26 cellular contexts compared by ENCODE assay signal in the genomic region with DNA sequence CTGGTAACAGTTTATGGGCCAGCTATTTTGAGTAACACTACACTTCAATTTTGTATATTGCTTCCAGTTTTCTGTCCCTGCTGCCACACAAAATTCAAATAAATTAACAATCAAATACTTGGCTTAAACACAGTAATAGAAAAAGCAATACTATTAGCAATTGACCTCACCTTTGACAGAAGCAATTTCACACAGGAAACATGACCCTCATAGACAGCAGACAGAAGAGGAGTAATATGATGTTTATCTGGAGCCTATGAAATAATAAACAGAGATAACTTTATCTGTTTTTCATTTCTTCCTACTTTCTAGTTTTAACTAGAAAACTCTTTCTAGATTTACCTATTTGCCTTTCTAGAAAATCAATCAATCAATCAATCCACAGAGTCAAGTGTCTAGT.
"Had no signal": no experiment of that assay in that cellular context is flagged by ENCODE, and none has a peak within 500 bp of the region (broad histone marks: within the 10 kb centered on the region; RNA-seq: fewer than 3 reads in every experiment).

No MANE protein-coding gene starts in this region.

- H3K4me1 Mint-ChIP-seq: neural progenitor cell had no signal

- H3K27me3 Mint-ChIP-seq: naive thymus-derived CD8-positive, alpha-beta T cell; stimulated activated memory B cell treated with anti-CD40 and anti-IgM and Interleukin-4, amounts not matched to agents 10 μg/mL and 1 μg/mL and 100 μg/mL, for 72 hours; stimulated activated naive CD8-positive, alpha-beta T cell treated with anti-CD3 and anti-CD28 coated beads, Interleukin-15, amount 100 ng/mL, for 72 hours had no signal

- H3K4me1 ChIP-seq: gastroesophageal sphincter, neural progenitor cell, prostate gland, right lobe of liver, testis, upper lobe of right lung had no signal

- H3K4me3 Mint-ChIP-seq: naive thymus-derived CD8-positive, alpha-beta T cell; neural progenitor cell; stimulated activated memory B cell treated with anti-CD40 and anti-IgM and Interleukin-4, amounts not matched to agents 10 μg/mL and 1 μg/mL and 100 μg/mL, for 72 hours; stimulated activated naive CD8-positive, alpha-beta T cell treated with anti-CD3 and anti-CD28 coated beads, Interleukin-15, amount 100 ng/mL, for 72 hours had no signal

- H3K9me3 ChIP-seq: esophagus muscularis mucosa, gastroesophageal sphincter, prostate gland, right lobe of liver, spleen, testis, tibial nerve, upper lobe of right lung, vagina had no signal

- DNase-seq: effector memory CD4-positive, alpha-beta T cell; glutamatergic neuron; left colon; left ventricle myocardium superior; mesendoderm; naive thymus-derived CD8-positive, alpha-beta T cell; occipital lobe; retina; right lobe of liver; spleen; stimulated activated CD4-positive, alpha-beta T cell treated with anti-CD3 and anti-CD28 coated beads, Interleukin-15, amount 100 ng/mL, for 24 hours; stimulated activated CD4-positive, alpha-beta T cell treated with anti-CD3 and anti-CD28 coated beads, Interleukin-1b, Interleukin-23, amount 100 ng/mL, for 48 hours; stimulated activated CD4-positive, alpha-beta T cell treated with anti-CD3 and anti-CD28 coated beads, Interleukin-4, amount 100 ng/mL, for 24 hours; stimulated activated naive CD8-positive, alpha-beta T cell treated with anti-CD3 and anti-CD28 coated beads, Interleukin-15, amount 100 ng/mL, for 72 hours; testis; upper lobe of right lung had no signal

- H3K4me3 ChIP-seq: esophagus muscularis mucosa, gastroesophageal sphincter, lung, neural progenitor cell, prostate gland, right lobe of liver, spleen, testis, tibial nerve, upper lobe of right lung, vagina had no signal

- H3K36me3 ChIP-seq: neural progenitor cell, prostate gland had no signal

- ATAC-seq: gastroesophageal sphincter; left colon; naive thymus-derived CD8-positive, alpha-beta T cell; stimulated activated memory B cell treated with anti-CD40 and anti-IgM and Interleukin-4, amounts not matched to agents 10 μg/mL and 1 μg/mL and 100 μg/mL, for 72 hours; stimulated activated naive CD8-positive, alpha-beta T cell treated with anti-CD3 and anti-CD28 coated beads, Interleukin-15, amount 100 ng/mL, for 72 hours had no signal

- H3K27ac ChIP-seq: epithelial cell of prostate, esophagus muscularis mucosa, gastroesophageal sphincter, neural progenitor cell, parathyroid adenoma, prostate gland, right lobe of liver, spleen, testis, tibial nerve, upper lobe of right lung, vagina had no signal

- H3K27me3 ChIP-seq: esophagus muscularis mucosa, gastroesophageal sphincter, neural progenitor cell, right lobe of liver, spleen, testis, tibial nerve, upper lobe of right lung, vagina had no signal

- H3K9me3 Mint-ChIP-seq: naive thymus-derived CD8-positive, alpha-beta T cell; neural progenitor cell; stimulated activated naive CD8-positive, alpha-beta T cell treated with anti-CD3 and anti-CD28 coated beads, Interleukin-15, amount 100 ng/mL, for 72 hours had no signal

- H3K27ac Mint-ChIP-seq: neural progenitor cell; stimulated activated memory B cell treated with anti-CD40 and anti-IgM and Interleukin-4, amounts not matched to agents 10 μg/mL and 1 μg/mL and 100 μg/mL, for 72 hours had no signal

- H3K9ac ChIP-seq: neural progenitor cell, parathyroid adenoma had no signal
